In the genomic region with DNA sequence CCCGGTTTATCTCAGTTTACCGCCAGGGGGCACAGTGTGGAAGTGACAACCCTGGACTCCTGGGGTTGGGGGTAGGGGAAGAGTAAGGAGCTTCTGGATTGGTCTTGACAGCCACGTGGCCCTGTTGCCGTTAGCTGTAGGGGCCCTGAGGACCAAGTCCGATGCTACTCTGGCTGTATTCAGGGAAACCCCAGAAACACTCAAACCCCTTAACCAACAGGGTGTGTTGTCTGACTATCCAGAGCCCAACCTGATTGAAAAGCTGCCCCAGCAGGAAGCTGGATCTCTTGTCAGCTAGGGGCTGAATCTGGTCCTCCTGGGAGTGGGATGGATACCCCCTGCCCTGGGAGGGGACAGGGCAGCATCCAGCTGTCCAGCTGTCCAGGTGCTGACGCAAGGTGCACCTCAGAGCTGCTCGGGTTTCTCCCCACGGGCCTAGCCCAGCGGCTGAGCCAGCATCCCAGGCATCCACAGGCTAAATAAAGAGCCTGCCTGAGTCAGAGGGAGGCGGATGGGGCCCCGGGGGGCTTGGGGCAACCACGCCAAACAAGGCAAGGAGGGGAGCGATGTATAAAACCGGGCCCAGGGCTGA, we compare ENCODE assay signal across 8 cellular contexts. TPM values are rescaled to one million over a fixed set of nuclear protein-coding genes. Genes with fewer than 3 reads are reported as not detected.
DNase-seq lines count a peak whose midpoint lies in the region; ATAC-seq and TF ChIP-seq lines count a peak whose summit lies in the region.

No MANE protein-coding gene starts in this region.

- no peak overlapping the region for H3K27ac Mint-ChIP-seq in glutamatergic neuron (ENCODE audit: unreplicated experiment)

- peaks cover 13% of the 10 kb centered on the region for H3K9me3 Mint-ChIP-seq in glutamatergic neuron (ENCODE audit: unreplicated experiment)

- no peak overlapping the region for H3K4me3 ChIP-seq in retinal pigment epithelial cell (ENCODE audit: low read length)

- no peaks in the 10 kb centered on the region for H3K36me3 Mint-ChIP-seq in glutamatergic neuron (ENCODE audit: unreplicated experiment)

- TF ChIP-seq CTCF in glutamatergic neuron (IDR thresholded peaks at IDR 0.05; ENCODE audit: partially characterized antibody, unreplicated experiment) (peak; percentile 14), retinal pigment epithelial cell (conservative IDR thresholded peaks at IDR 0.05; ENCODE audit: low read depth, low read length) (peak; percentile 74)

- DNase-seq in GDM1 (lab: John Stamatoyannopoulos, UW) = peak; percentile 46
- DNase-seq in HT1080 (ENCODE audit: low read depth) = peak; percentile 63
- DNase-seq in RPMI8226 = peak; percentile 58
- DNase-seq in activated naive CD4-positive, alpha-beta T cell treated with Interleukin-2 at 50 U/mL for 16 hours = peak; percentile 59
- peak; percentile 75 for DNase-seq in glutamatergic neuron
- peak; percentile 36 for DNase-seq in retinal pigment epithelial cell (ENCODE audit: low read depth)

- H3K27me3 Mint-ChIP-seq in glutamatergic neuron (ENCODE audit: unreplicated experiment) = peaks cover 23% of the 10 kb centered on the region

- H3K4me1 Mint-ChIP-seq in glutamatergic neuron (ENCODE audit: low read depth, unreplicated experiment) = peaks cover 26% of the 10 kb centered on the region

- no peak overlapping the region for H3K4me3 Mint-ChIP-seq in glutamatergic neuron (ENCODE audit: unreplicated experiment)

- ATAC-seq in HG03196 (IDR thresholded peaks at IDR 0.05; ENCODE audit: unreplicated experiment) = no peak
- no peak for ATAC-seq in HG02588 (IDR thresholded peaks at IDR 0.05; ENCODE audit: unreplicated experiment)

RNA-seq across cellular contexts. Expression of a gene that starts 3.1 kb away (rescaled TPM):
- total RNA-seq in HT1080 (2014; rRNA removed; shearing (Covaris generic)) = 40.0 and 47.8 TPM in 2 replicates
- 30.3 and 32.2 TPM in 2 replicates for polyA plus RNA-seq in HT1080 (2015; cell fraction: cytosol; rRNA removed)
- 57.6 and 61.8 TPM in 2 replicates for polyA plus RNA-seq in HT1080 (2015; cell fraction: nucleus; rRNA removed)
- 23.2 TPM for total RNA-seq in glutamatergic neuron (ENCODE audit: unreplicated experiment)

RNA-seq across cellular contexts. Expression of a gene that starts 18.7 kb away (rescaled TPM):
- total RNA-seq in HT1080 (2014; rRNA removed; shearing (Covaris generic)) = not detected in 2 replicates
- not detected in 2 replicates for polyA plus RNA-seq in HT1080 (2015; cell fraction: cytosol; rRNA removed)
- 0.03 TPM in 1 of 2 replicates, not detected in the other for polyA plus RNA-seq in HT1080 (2015; cell fraction: nucleus; rRNA removed)
- total RNA-seq in glutamatergic neuron (ENCODE audit: unreplicated experiment) = 5.4 TPM

RNA-seq across cellular contexts. Expression of a gene that starts 48.0 kb away (rescaled TPM):
- total RNA-seq in HT1080 (2014; rRNA removed; shearing (Covaris generic)) = 126 and 132 TPM in 2 replicates
- polyA plus RNA-seq in HT1080 (2015; cell fraction: cytosol; rRNA removed) = 144 and 151 TPM in 2 replicates
- 126 and 139 TPM in 2 replicates for polyA plus RNA-seq in HT1080 (2015; cell fraction: nucleus; rRNA removed)
- total RNA-seq in glutamatergic neuron (ENCODE audit: unreplicated experiment) = 31.1 TPM

RNA-seq across cellular contexts. Expression of a gene that starts 48.2 kb away (rescaled TPM):
- 1.8 and 2.0 TPM in 2 replicates for total RNA-seq in HT1080 (2014; rRNA removed; shearing (Covaris generic))
- 1.5 and 1.9 TPM in 2 replicates for polyA plus RNA-seq in HT1080 (2015; cell fraction: cytosol; rRNA removed)
- polyA plus RNA-seq in HT1080 (2015; cell fraction: nucleus; rRNA removed) = 18.7 and 20.0 TPM in 2 replicates
- total RNA-seq in glutamatergic neuron (ENCODE audit: unreplicated experiment) = 40.9 TPM
